Comparison of ENCODE assay signal across 16 cellular contexts in genomic region chr1:230197644-230198567, GRCh38.
DNase-seq lines count a peak whose midpoint lies in the region; ATAC-seq and TF ChIP-seq lines count a peak whose summit lies in the region.
"Had no signal": no experiment of that assay in that cellular context is flagged by ENCODE, and none has a peak within 500 bp of the region (broad histone marks: within the 10 kb centered on the region; RNA-seq: fewer than 3 reads in every experiment).

No MANE protein-coding gene starts in this region.

- BruUV-seq in PC-3 (replicated peaks; lab: Mats Ljungman, UMichigan), result no TSS peak

- H3K9ac ChIP-seq in colonic mucosa (ENCODE audit: low read depth in 2 of 2, low read length in 2 of 2) (no peak overlapping the region), PC-3 (ENCODE audit: low read length) (no peak overlapping the region)

- H3K9me3 ChIP-seq in KOPT-K1 (ENCODE audit: insufficient read depth, low read length, poor library complexity, severe bottlenecking), result no peaks in the 10 kb centered on the region
- no peaks in the 10 kb centered on the region for H3K9me3 ChIP-seq in colonic mucosa
- H3K9me3 ChIP-seq in mucosa of descending colon, result no peaks in the 10 kb centered on the region
- H3K9me3 ChIP-seq in stomach, result no peaks in the 10 kb centered on the region
- H3K9me3 ChIP-seq in PC-3 (ENCODE audit: low read length), result no peaks in the 10 kb centered on the region
- H3K9me3 ChIP-seq: A549; BLaER1 treated with 17β-estradiol and CSF1 and Interleukin-3, amounts not matched to agents 10 nM and 100 nM; Peyer's patch had no signal

- peaks cover 54% of the 10 kb centered on the region for H3K79me2 ChIP-seq in PC-3 (ENCODE audit: low read length)

- no peaks in the 10 kb centered on the region for H3K9me2 ChIP-seq in PC-3 (replicated peaks; ENCODE audit: low read length)

- DNase-seq in colonic mucosa (peak; percentile 75), mucosa of descending colon (peak in 2 of 3 donors; percentile 68 to 75), stomach (peak; percentile 26), NCI-H128 (lab: John Stamatoyannopoulos, UW; ENCODE audit: unreplicated experiment) (no peak), PC-3 (no peak), SHP77 treated with DMSO at 0.1 percent for 48 hours (lab: John Stamatoyannopoulos, UW) (no peak)
- DNase-seq: DMS79 treated with DMSO at 0.1 percent for 48 hours, KBM-7, NCI-H1048, NCI-H146, NCI-H2081, Peyer's patch had no signal

- 0 out of 2 replicates have a peak, but pooled peaks cover 5% of the 10 kb centered on the region for H4K20me1 ChIP-seq in PC-3 (ENCODE audit: low read length)

- intact Hi-C loops in colonic mucosa (cut with DNase I) (no loop called here), mucosa of descending colon (cut with DNase I, micrococcal nuclease) (no loop called here), stomach (cut with DNase I; ENCODE audit: low total_unique reads) (no loop called here), PC-3 (cut with micrococcal nuclease) (no loop called here)

- H3K4me1 ChIP-seq in colonic mucosa (no peaks in the 10 kb centered on the region), mucosa of descending colon (ENCODE audit: low read depth) (peaks cover 14% of the 10 kb centered on the region), stomach (peaks cover 0 to 28% (median 7%) of the 10 kb centered on the region in 4 donors), PC-3 (ENCODE audit: insufficient read depth, low read length) (no peaks in the 10 kb centered on the region)
- H3K4me1 ChIP-seq: Peyer's patch had no signal

- no peak for TF ChIP-seq CTCF in colonic mucosa (IDR thresholded peaks at IDR 0.05)
- TF ChIP-seq CTCF in mucosa of descending colon (IDR thresholded peaks at IDR 0.05), result no peak
- TF ChIP-seq CTCF in stomach (IDR thresholded peaks at IDR 0.05), result no peak
- no peak for TF ChIP-seq CTCF in PC-3 (conservative IDR thresholded peaks at IDR 0.05; ENCODE audit: low read depth, low read length)

- no peak for TF ChIP-seq EP300 in stomach (IDR thresholded peaks at IDR 0.05)

- WGBS in stomach, 5 donors, result 87 to 94% (median 90%) methylated on average over 40 to 41 of the region's 41 CpGs

- H3K27ac ChIP-seq in KOPT-K1 (ENCODE audit: low read depth, low read length, poor library complexity, severe bottlenecking) (peak overlapping the region; percentile 3), colonic mucosa (no peak overlapping the region), stomach (peak overlapping the region in 1 of 5 donors; percentile 44), PC-3 (ENCODE audit: low read length) (no peak overlapping the region)
- H3K27ac ChIP-seq: A549, Peyer's patch had no signal

- no peak for TF ChIP-seq POLR2A in stomach (IDR thresholded peaks at IDR 0.05)

- CTCF ChIA-PET in PC-3 (lab: Charles Lee), result no interaction called here

- H3K4me3 ChIP-seq in colonic mucosa (no peak overlapping the region), mucosa of descending colon (no peak overlapping the region), stomach (no peak overlapping the region), PC-3 (ENCODE audit: low read length) (no peak overlapping the region)
- H3K4me3 ChIP-seq: A549; BLaER1 treated with 17β-estradiol and CSF1 and Interleukin-3, amounts not matched to agents 10 nM and 100 nM; Peyer's patch had no signal

- H3K4me2 ChIP-seq in PC-3 (ENCODE audit: low read length), result no peak overlapping the region
- H3K4me2 ChIP-seq: A549; BLaER1 treated with 17β-estradiol and CSF1 and Interleukin-3, amounts not matched to agents 10 nM and 100 nM had no signal

- H3K27me3 ChIP-seq in colonic mucosa (no peaks in the 10 kb centered on the region), stomach (no peaks in the 10 kb centered on the region), PC-3 (ENCODE audit: low read length) (no peaks in the 10 kb centered on the region)
- H3K27me3 ChIP-seq: BLaER1 treated with 17β-estradiol and CSF1 and Interleukin-3, amounts not matched to agents 10 nM and 100 nM; Peyer's patch had no signal

- no peaks in the 10 kb centered on the region for H3F3A ChIP-seq in PC-3 (ENCODE audit: low read length, unreplicated experiment)

- H3K36me3 ChIP-seq in KOPT-K1 (ENCODE audit: insufficient read depth, low read length), result peaks cover 79% of the 10 kb centered on the region
- H3K36me3 ChIP-seq in colonic mucosa, result no peaks in the 10 kb centered on the region
- no peaks in the 10 kb centered on the region for H3K36me3 ChIP-seq in mucosa of descending colon (ENCODE audit: low read depth)
- peaks cover 0 to 23% (median 6%) of the 10 kb centered on the region in 4 donors for H3K36me3 ChIP-seq in stomach
- peaks cover 8% of the 10 kb centered on the region; the same call in 1 of the 2 replicates for H3K36me3 ChIP-seq in PC-3 (ENCODE audit: low read depth, low read length)
- H3K36me3 ChIP-seq: Peyer's patch had no signal

- ATAC-seq in mucosa of descending colon (peak; percentile 52), PC-3 (no peak)
- ATAC-seq: A549, Right ventricle myocardium inferior had no signal

- POLR2A ChIA-PET in PC-3 (lab: Charles Lee; ENCODE audit: unreplicated experiment), result no interaction called here

- no peak overlapping the region for H2AFZ ChIP-seq in PC-3 (ENCODE audit: low read length)

Comparison
In these comparisons a context has a peak if more than half of its experiments do, and no peak if none do; other contexts are left out.
1. DNase-seq: peak in colonic mucosa (single experiment), mucosa of descending colon (2 of 3) and stomach (single experiment); none in NCI-H128 (single experiment), PC-3 (single experiment) and SHP77 treated with DMSO at 0.1 percent for 48 hours (single experiment).